8 cellular contexts compared by ENCODE assay signal in genomic region chr4:164779811-164780216, GRCh38. TPM values are rescaled to one million over a fixed set of nuclear protein-coding genes. Genes with fewer than 3 reads are reported as not detected.
DNase-seq lines count a peak whose midpoint lies in the region; ATAC-seq, FAIRE-seq and TF ChIP-seq lines count a peak whose summit lies in the region.

No MANE protein-coding gene starts in this region.

- no peak for FAIRE-seq in bronchial epithelial cell (lab: Jason Lieb, UNC)

- intact Hi-C loops in lower lobe of right lung (cut with DNase I), result no loop called here

- H3K4me1 ChIP-seq in lower lobe of right lung, result no peaks in the 10 kb centered on the region

- no peaks in the 10 kb centered on the region for H3K9me3 ChIP-seq in lower lobe of right lung

- ATAC-seq in HG02678 (IDR thresholded peaks at IDR 0.05; ENCODE audit: unreplicated experiment) (peak; percentile 55), lower lobe of right lung (peak in 1 of 2 donors; percentile 68), GM21367 (IDR thresholded peaks at IDR 0.05; ENCODE audit: unreplicated experiment) (no peak), GM19328 (IDR thresholded peaks at IDR 0.05; ENCODE audit: unreplicated experiment) (no peak)

- H3K27me3 ChIP-seq in bronchial epithelial cell (ENCODE audit: control insufficient read depth, insufficient read depth, low read length), result no peaks in the 10 kb centered on the region
- H3K27me3 ChIP-seq in lower lobe of right lung (ENCODE audit: low read depth), result no peaks in the 10 kb centered on the region

- H3K27ac ChIP-seq in C4-2B, result no peak overlapping the region
- H3K27ac ChIP-seq in lower lobe of right lung, result no peak overlapping the region

- TF ChIP-seq CTCF in C4-2B (conservative IDR thresholded peaks at IDR 0.05), result peak; percentile 93
- TF ChIP-seq CTCF in GM12864 (IDR thresholded peaks at IDR 0.05; ENCODE audit: low read depth, low read length, missing control alignments), result peak; percentile 97
- TF ChIP-seq CTCF in bronchial epithelial cell (IDR thresholded peaks at IDR 0.05; ENCODE audit: insufficient read depth, low read length, severe bottlenecking), result peak; percentile 85
- peak; percentile 63 for TF ChIP-seq CTCF in lower lobe of right lung (IDR thresholded peaks at IDR 0.05)

- H3K4me3 ChIP-seq in GM12864 (ENCODE audit: low read depth, low read length) (no peak overlapping the region), bronchial epithelial cell (ENCODE audit: low read depth, low read length) (no peak overlapping the region), lower lobe of right lung (no peak overlapping the region)

- no peaks in the 10 kb centered on the region for H3K36me3 ChIP-seq in bronchial epithelial cell (ENCODE audit: control insufficient read depth, insufficient read depth, low read length)
- no peaks in the 10 kb centered on the region for H3K36me3 ChIP-seq in lower lobe of right lung

- peak; percentile 4 for DNase-seq in GM12864 (ENCODE audit: low read depth)
- peak; percentile 43 for DNase-seq in NCI-H2227 (lab: John Stamatoyannopoulos, UW; ENCODE audit: unreplicated experiment)
- DNase-seq in bronchial epithelial cell (ENCODE audit: low read depth), result peak; percentile 37
- no peak for DNase-seq in lower lobe of right lung

RNA-seq across cellular contexts. Expression of gene SMIM31, which starts 25.9 kb away (rescaled TPM):
- total RNA-seq in bronchial epithelial cell (not detected in 2 replicates), lower lobe of right lung (0.83 TPM)
